In genomic region chr11:115504279-115505158, GRCh38 we compare ENCODE assay signal across 8 cellular contexts. TPM values are rescaled to one million over a fixed set of nuclear protein-coding genes. Genes with fewer than 3 reads are reported as not detected.
DNase-seq lines count a peak whose midpoint lies in the region; ATAC-seq lines count a peak whose summit lies in the region.

Gene CADM1, minus strand, starts transcription at chr11:115504415.

- no peak within 1 kb of the TSS for H3K27ac Mint-ChIP-seq in dendritic cell treated with granulocyte-macrophage colony-stimulating factor and Interleukin-4, amounts not matched to agents 40 ng/mL and 50 ng/mL, for 4 days

- H3K4me1 ChIP-seq in ES-I3 (ENCODE audit: insufficient read depth, low read length), result peaks cover 10% of the 10 kb centered on the region; the same call in 1 of the 2 replicates

- H3K9ac ChIP-seq in ES-I3 (ENCODE audit: low read depth, low read length), result peak within 1 kb of the TSS; percentile 88

- H3K4me1 Mint-ChIP-seq in dendritic cell treated with granulocyte-macrophage colony-stimulating factor and Interleukin-4, amounts not matched to agents 40 ng/mL and 50 ng/mL, for 4 days (ENCODE audit: low read depth), result peaks cover 22% of the 10 kb centered on the region

- peak within 1 kb of the TSS; percentile 67 for H3K4me3 Mint-ChIP-seq in dendritic cell treated with granulocyte-macrophage colony-stimulating factor and Interleukin-4, amounts not matched to agents 40 ng/mL and 50 ng/mL, for 4 days

- H3K9me3 Mint-ChIP-seq in dendritic cell treated with granulocyte-macrophage colony-stimulating factor and Interleukin-4, amounts not matched to agents 40 ng/mL and 50 ng/mL, for 4 days, result no peaks in the 10 kb centered on the region

- peaks cover 52% of the 10 kb centered on the region for H3K27me3 Mint-ChIP-seq in dendritic cell treated with granulocyte-macrophage colony-stimulating factor and Interleukin-4, amounts not matched to agents 40 ng/mL and 50 ng/mL, for 4 days

- DNase-seq in NCI-H2196 treated with DMSO at 0.1 percent for 48 hours (lab: John Stamatoyannopoulos, UW; ENCODE audit: unreplicated experiment) (peak; percentile 93), left colon (peak; percentile 92 to 95)
- DNase-seq in activated CD4-positive, alpha-beta T cell treated with anti-CD3 and anti-CD28 coated beads, Interleukin-2, amount 50 U/mL, for 1 hour, result peak; percentile 74
- peak; percentile 37 to 49 for DNase-seq in stimulated activated CD4-positive, alpha-beta T cell treated with anti-CD3 and anti-CD28 coated beads, Interleukin-1b, Interleukin-23, amount 100 ng/mL, for 1 hour (ENCODE audit: low read depth in 2 of 2)

- intact Hi-C loops in dendritic cell treated with granulocyte-macrophage colony-stimulating factor and Interleukin-4, amounts not matched to agents 40 ng/mL and 50 ng/mL, for 4 days (cut with micrococcal nuclease), result loop anchor here (10.0 kb wide), 1 partner anchor 170 kb away; no protein-coding TSS in a partner anchor
- intact Hi-C loops in left colon (cut with DNase I, micrococcal nuclease), result no loop called here

- ATAC-seq in HG02884 (IDR thresholded peaks at IDR 0.05; ENCODE audit: unreplicated experiment) (peak; percentile 68), left colon (peak; percentile 94), GM21529 (IDR thresholded peaks at IDR 0.05; ENCODE audit: unreplicated experiment) (no peak)

- H3K9me3 ChIP-seq in ES-I3 (ENCODE audit: control insufficient read depth, insufficient read depth, low read length), result no peaks in the 10 kb centered on the region

- no peaks in the 10 kb centered on the region for H3K36me3 Mint-ChIP-seq in dendritic cell treated with granulocyte-macrophage colony-stimulating factor and Interleukin-4, amounts not matched to agents 40 ng/mL and 50 ng/mL, for 4 days (ENCODE audit: low read depth)

- no peaks in the 10 kb centered on the region for H3K36me3 ChIP-seq in ES-I3 (ENCODE audit: insufficient read depth, low read length)

RNA-seq across cellular contexts. Expression of gene CADM1, which starts in this region (rescaled TPM):
- total RNA-seq in left colon, result 1 to 10 TPM; 3.8 to 5.8 TPM

Comparison
In these comparisons a context has a peak if more than half of its experiments do, and no peak if none do; other contexts are left out.
1. DNase-seq: peak in every context shown above with its lines; median percentile 94 in left colon; 93 in NCI-H2196 treated with DMSO at 0.1 percent for 48 hours; 74 in activated CD4-positive, alpha-beta T cell treated with anti-CD3 and anti-CD28 coated beads, Interleukin-2, amount 50 U/mL, for 1 hour; 43 in stimulated activated CD4-positive, alpha-beta T cell treated with anti-CD3 and anti-CD28 coated beads, Interleukin-1b, Interleukin-23, amount 100 ng/mL, for 1 hour.